Comparison of ENCODE assay signal across 11 cellular contexts in genomic region chr4:95289028-95289634, GRCh38.
DNase-seq lines count a peak whose midpoint lies in the region; ATAC-seq and TF ChIP-seq lines count a peak whose summit lies in the region.
"Had no signal": no experiment of that assay in that cellular context is flagged by ENCODE, and none has a peak within 500 bp of the region (broad histone marks: within the 10 kb centered on the region; RNA-seq: fewer than 3 reads in every experiment).

No MANE protein-coding gene starts in this region.

- peak overlapping the region; percentile 35 for H3K27ac ChIP-seq in CD8-positive, alpha-beta memory T cell (ENCODE audit: low read depth, low read length)
- H3K27ac ChIP-seq: heart left ventricle had no signal

- H3K9me3 ChIP-seq in CD8-positive, alpha-beta memory T cell (ENCODE audit: low read length) = no peaks in the 10 kb centered on the region

- H3K4me1 ChIP-seq in CD8-positive, alpha-beta memory T cell (ENCODE audit: insufficient read depth, low read length) = peaks cover 9% of the 10 kb centered on the region

- no peaks in the 10 kb centered on the region for H3K36me3 Mint-ChIP-seq in CD8-positive, alpha-beta memory T cell

- peaks cover 0 to 3% (median 2%) of the 10 kb centered on the region in 5 donors for H3K9me3 Mint-ChIP-seq in CD8-positive, alpha-beta memory T cell

- no peak overlapping the region for H3K4me3 ChIP-seq in CD8-positive, alpha-beta memory T cell (ENCODE audit: low read length)
- H3K4me3 ChIP-seq in cardiac fibroblast (replicated peaks in 1 of 2; ENCODE audit: low read depth in 2 of 2, low read length in 2 of 2) = no peak overlapping the region
- H3K4me3 ChIP-seq: heart left ventricle had no signal

- H3K27me3 Mint-ChIP-seq in CD8-positive, alpha-beta memory T cell = no peaks in the 10 kb centered on the region

- H3K4me1 Mint-ChIP-seq in CD8-positive, alpha-beta memory T cell = peaks cover 3 to 16% (median 6%) of the 10 kb centered on the region in 3 donors

- ATAC-seq in GM19467 (IDR thresholded peaks at IDR 0.05; ENCODE audit: unreplicated experiment) = peak; percentile 65
- ATAC-seq in HG03575 (IDR thresholded peaks at IDR 0.05; ENCODE audit: extremely low read depth, insufficient number of reproducible peaks, low FRiP score, unreplicated experiment) = peak; percentile 72
- no peak for ATAC-seq in HG03520 (IDR thresholded peaks at IDR 0.05; ENCODE audit: unreplicated experiment)

- DNase-seq in CD8-positive, alpha-beta memory T cell = no peak
- DNase-seq in cardiac fibroblast (ENCODE audit: low read depth in 2 of 2) (peak; percentile 57 to 72), AG08396 (ENCODE audit: low spot score) (no peak), kidney glomerular epithelial cell (lab: John Stamatoyannopoulos, UW) (no peak), DMS 273 treated with DMSO at 0.1 percent for 48 hours (lab: John Stamatoyannopoulos, UW) (no peak)
- DNase-seq: activated naive CD4-positive, alpha-beta T cell treated with Interleukin-2 at 50 U/mL for 16 hours; heart left ventricle; NCI-H1048 had no signal

- H3K27me3 ChIP-seq in CD8-positive, alpha-beta memory T cell (ENCODE audit: insufficient read depth, low read length, poor library complexity, severe bottlenecking) = no peaks in the 10 kb centered on the region
- H3K27me3 ChIP-seq: heart left ventricle had no signal

- POLR2A ChIA-PET in CD8-positive, alpha-beta memory T cell (lab: Charles Lee) = no interaction called here

- H3K4me3 Mint-ChIP-seq in CD8-positive, alpha-beta memory T cell = no peak overlapping the region

- no peak for TF ChIP-seq CTCF in cardiac fibroblast (IDR thresholded peaks at IDR 0.05; ENCODE audit: low read depth, low read length)

- H3K36me3 ChIP-seq in CD8-positive, alpha-beta memory T cell (ENCODE audit: insufficient read depth, low read length) = no peaks in the 10 kb centered on the region
- H3K36me3 ChIP-seq: heart left ventricle had no signal

- H3K27ac Mint-ChIP-seq in CD8-positive, alpha-beta memory T cell = no peak overlapping the region

- CTCF ChIA-PET in CD8-positive, alpha-beta memory T cell (lab: Charles Lee) = interaction anchor here (1.3 kb wide), 1 partner anchor 11 kb away, joined by 3 read pairs; no protein-coding TSS in a partner anchor

Comparison
In these comparisons a context has a peak if more than half of its experiments do, and no peak if none do; other contexts are left out.
1. DNase-seq: peak in cardiac fibroblast (2 of 2); none in CD8-positive, alpha-beta memory T cell (0 of 5), AG08396 (single experiment), kidney glomerular epithelial cell (single experiment) and DMS 273 treated with DMSO at 0.1 percent for 48 hours (single experiment).